In genomic region chr13:51070005-51070649, GRCh38 we compare ENCODE assay signal across 8 cellular contexts. TPM values are rescaled to one million over a fixed set of nuclear protein-coding genes. Genes with fewer than 3 reads are reported as not detected.
DNase-seq lines count a peak whose midpoint lies in the region; ATAC-seq, FAIRE-seq and TF ChIP-seq lines count a peak whose summit lies in the region.

No MANE protein-coding gene starts in this region.

- H3K36me3 ChIP-seq in bronchial epithelial cell (ENCODE audit: control insufficient read depth, insufficient read depth, low read length) (no peaks in the 10 kb centered on the region), kidney (ENCODE audit: control insufficient read depth in 1 of 2, insufficient read depth in 2 of 2, low read length in 2 of 2) (no peaks in the 10 kb centered on the region)

- peak; percentile 12 for DNase-seq in AG04449 (ENCODE audit: low read depth, low spot score)
- DNase-seq in NCI-H2196 treated with DMSO at 0.1 percent for 48 hours (lab: John Stamatoyannopoulos, UW; ENCODE audit: unreplicated experiment), result peak; percentile 13
- DNase-seq in WTC11 (ENCODE audit: low spot score), result peak; percentile 93
- peak; percentile 67 for DNase-seq in bronchial epithelial cell (ENCODE audit: low read depth)
- peak; percentile 90 for DNase-seq in kidney
- DNase-seq in stimulated activated CD4-positive, alpha-beta T cell treated with anti-CD3 and anti-CD28 coated beads, Interleukin-1b, Interleukin-23, amount 100 ng/mL, for 48 hours, result peak; percentile 76

- FAIRE-seq in bronchial epithelial cell (lab: Jason Lieb, UNC) (peak; percentile 80), kidney (lab: Jason Lieb, UNC) (no peak)

- peaks cover 23% of the 10 kb centered on the region for H3K4me1 Mint-ChIP-seq in WTC11

- peaks cover 23% of the 10 kb centered on the region for H3K9me3 Mint-ChIP-seq in WTC11

- no peaks in the 10 kb centered on the region for H3K9me3 ChIP-seq in kidney (ENCODE audit: control insufficient read depth in 1 of 2, low read length in 2 of 2)

- H3K27me3 Mint-ChIP-seq in WTC11 (ENCODE audit: low read depth), result peaks cover 7% of the 10 kb centered on the region

- intact Hi-C loops in kidney (cut with DNase I), result no loop called here

- H3K9ac ChIP-seq in kidney (ENCODE audit: low read length in 2 of 2), result no peak overlapping the region

- H3K4me3 ChIP-seq in AG04449 (ENCODE audit: low read depth, low read length) (no peak overlapping the region), bronchial epithelial cell (ENCODE audit: low read depth, low read length) (no peak overlapping the region), kidney (ENCODE audit: low read length in 2 of 2) (no peak overlapping the region)

- H3K27ac Mint-ChIP-seq in WTC11, result no peak overlapping the region

- ATAC-seq in GM18519 (IDR thresholded peaks at IDR 0.05; ENCODE audit: low FRiP score, unreplicated experiment) (peak; percentile 71), HG03103 (IDR thresholded peaks at IDR 0.05; ENCODE audit: low read depth, unreplicated experiment) (peak; percentile 80), WTC11 (peak; percentile 87)

- peak; percentile 90 for TF ChIP-seq CTCF in AG04449 (IDR thresholded peaks at IDR 0.05; ENCODE audit: insufficient read depth, low read length, missing control alignments)
- peak; percentile 90 for TF ChIP-seq CTCF in WTC11 (IDR thresholded peaks at IDR 0.05)
- TF ChIP-seq CTCF in bronchial epithelial cell (IDR thresholded peaks at IDR 0.05; ENCODE audit: insufficient read depth, low read length, severe bottlenecking), result peak; percentile 90
- peak; percentile 96 for TF ChIP-seq CTCF in kidney (IDR thresholded peaks at IDR 0.05; ENCODE audit: borderline replicate concordance, extremely low read depth, insufficient read depth)

- H3K27ac ChIP-seq in kidney (ENCODE audit: low read depth in 2 of 2, low read length in 2 of 2), result no peak overlapping the region

- peaks cover 13% of the 10 kb centered on the region for H3K36me3 Mint-ChIP-seq in WTC11

- CTCF ChIA-PET in AG04449 (lab: Yijun Ruan, JAX), result interaction anchor here (0.6 to 4.9 kb wide), 34 partner anchors 9 to 1427 kb away, joined by 3 to 28 read pairs (median 3); partner anchors contain the start of gene SPRYD7
- CTCF ChIA-PET in WTC11 (lab: Charles Lee), result interaction anchor here (0.6 to 3.3 kb wide), 7 partner anchors 34 to 1094 kb away, joined by 3 to 14 read pairs (median 6); no protein-coding TSS in a partner anchor

- no peaks in the 10 kb centered on the region for H3K4me1 ChIP-seq in kidney (ENCODE audit: control insufficient read depth in 1 of 2, insufficient read depth in 1 of 2, low read depth in 1 of 2, low read length in 2 of 2)

- H3K4me3 Mint-ChIP-seq in WTC11, result no peak overlapping the region

- H3K27me3 ChIP-seq in bronchial epithelial cell (ENCODE audit: control insufficient read depth, insufficient read depth, low read length), result no peaks in the 10 kb centered on the region

- POLR2A ChIA-PET in AG04449 (lab: Yijun Ruan, JAX), result no interaction called here
- POLR2A ChIA-PET in WTC11 (lab: Charles Lee), result interaction anchor here (0.6 kb wide), 1 partner anchor 1454 kb away, joined by 4 read pairs; no protein-coding TSS in a partner anchor

TF ChIP-seq in WTC11, 78 proteins besides CTCF, POLR2A, EP300 and RAD21 (continues in another document):
- TF ChIP-seq, protein P1, sequence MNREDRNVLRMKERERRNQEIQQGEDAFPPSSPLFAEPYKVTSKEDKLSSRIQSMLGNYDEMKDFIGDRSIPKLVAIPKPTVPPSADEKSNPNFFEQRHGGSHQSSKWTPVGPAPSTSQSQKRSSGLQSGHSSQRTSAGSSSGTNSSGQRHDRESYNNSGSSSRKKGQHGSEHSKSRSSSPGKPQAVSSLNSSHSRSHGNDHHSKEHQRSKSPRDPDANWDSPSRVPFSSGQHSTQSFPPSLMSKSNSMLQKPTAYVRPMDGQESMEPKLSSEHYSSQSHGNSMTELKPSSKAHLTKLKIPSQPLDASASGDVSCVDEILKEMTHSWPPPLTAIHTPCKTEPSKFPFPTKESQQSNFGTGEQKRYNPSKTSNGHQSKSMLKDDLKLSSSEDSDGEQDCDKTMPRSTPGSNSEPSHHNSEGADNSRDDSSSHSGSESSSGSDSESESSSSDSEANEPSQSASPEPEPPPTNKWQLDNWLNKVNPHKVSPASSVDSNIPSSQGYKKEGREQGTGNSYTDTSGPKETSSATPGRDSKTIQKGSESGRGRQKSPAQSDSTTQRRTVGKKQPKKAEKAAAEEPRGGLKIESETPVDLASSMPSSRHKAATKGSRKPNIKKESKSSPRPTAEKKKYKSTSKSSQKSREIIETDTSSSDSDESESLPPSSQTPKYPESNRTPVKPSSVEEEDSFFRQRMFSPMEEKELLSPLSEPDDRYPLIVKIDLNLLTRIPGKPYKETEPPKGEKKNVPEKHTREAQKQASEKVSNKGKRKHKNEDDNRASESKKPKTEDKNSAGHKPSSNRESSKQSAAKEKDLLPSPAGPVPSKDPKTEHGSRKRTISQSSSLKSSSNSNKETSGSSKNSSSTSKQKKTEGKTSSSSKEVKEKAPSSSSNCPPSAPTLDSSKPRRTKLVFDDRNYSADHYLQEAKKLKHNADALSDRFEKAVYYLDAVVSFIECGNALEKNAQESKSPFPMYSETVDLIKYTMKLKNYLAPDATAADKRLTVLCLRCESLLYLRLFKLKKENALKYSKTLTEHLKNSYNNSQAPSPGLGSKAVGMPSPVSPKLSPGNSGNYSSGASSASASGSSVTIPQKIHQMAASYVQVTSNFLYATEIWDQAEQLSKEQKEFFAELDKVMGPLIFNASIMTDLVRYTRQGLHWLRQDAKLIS (CRISPR knock-in tag; IDR thresholded peaks at IDR 0.05; ENCODE audit: borderline replicate concordance), result no peak
- TF ChIP-seq KAT7 (CRISPR knock-in tag; IDR thresholded peaks at IDR 0.05; ENCODE audit: borderline replicate concordance) (no peak), TCF7 (CRISPR knock-in tag; IDR thresholded peaks at IDR 0.05; ENCODE audit: low read depth) (no peak), ZNF425 (CRISPR knock-in tag; conservative IDR thresholded peaks at IDR 0.05) (no peak), MYBL2 (CRISPR knock-in tag; IDR thresholded peaks at IDR 0.05) (no peak), ESRRA (CRISPR knock-in tag; IDR thresholded peaks at IDR 0.05; ENCODE audit: borderline replicate concordance) (no peak), ZNF671 (CRISPR knock-in tag; IDR thresholded peaks at IDR 0.05) (no peak), GABPB1 (CRISPR knock-in tag; IDR thresholded peaks at IDR 0.05) (0 out of 2 replicates have a peak, but pooled peaks have one; percentile 9)
- TF ChIP-seq, protein P2, sequence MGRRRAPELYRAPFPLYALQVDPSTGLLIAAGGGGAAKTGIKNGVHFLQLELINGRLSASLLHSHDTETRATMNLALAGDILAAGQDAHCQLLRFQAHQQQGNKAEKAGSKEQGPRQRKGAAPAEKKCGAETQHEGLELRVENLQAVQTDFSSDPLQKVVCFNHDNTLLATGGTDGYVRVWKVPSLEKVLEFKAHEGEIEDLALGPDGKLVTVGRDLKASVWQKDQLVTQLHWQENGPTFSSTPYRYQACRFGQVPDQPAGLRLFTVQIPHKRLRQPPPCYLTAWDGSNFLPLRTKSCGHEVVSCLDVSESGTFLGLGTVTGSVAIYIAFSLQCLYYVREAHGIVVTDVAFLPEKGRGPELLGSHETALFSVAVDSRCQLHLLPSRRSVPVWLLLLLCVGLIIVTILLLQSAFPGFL (CRISPR knock-in tag; IDR thresholded peaks at IDR 0.05; ENCODE audit: borderline replicate concordance), result no peak
- TF ChIP-seq, protein P3, sequence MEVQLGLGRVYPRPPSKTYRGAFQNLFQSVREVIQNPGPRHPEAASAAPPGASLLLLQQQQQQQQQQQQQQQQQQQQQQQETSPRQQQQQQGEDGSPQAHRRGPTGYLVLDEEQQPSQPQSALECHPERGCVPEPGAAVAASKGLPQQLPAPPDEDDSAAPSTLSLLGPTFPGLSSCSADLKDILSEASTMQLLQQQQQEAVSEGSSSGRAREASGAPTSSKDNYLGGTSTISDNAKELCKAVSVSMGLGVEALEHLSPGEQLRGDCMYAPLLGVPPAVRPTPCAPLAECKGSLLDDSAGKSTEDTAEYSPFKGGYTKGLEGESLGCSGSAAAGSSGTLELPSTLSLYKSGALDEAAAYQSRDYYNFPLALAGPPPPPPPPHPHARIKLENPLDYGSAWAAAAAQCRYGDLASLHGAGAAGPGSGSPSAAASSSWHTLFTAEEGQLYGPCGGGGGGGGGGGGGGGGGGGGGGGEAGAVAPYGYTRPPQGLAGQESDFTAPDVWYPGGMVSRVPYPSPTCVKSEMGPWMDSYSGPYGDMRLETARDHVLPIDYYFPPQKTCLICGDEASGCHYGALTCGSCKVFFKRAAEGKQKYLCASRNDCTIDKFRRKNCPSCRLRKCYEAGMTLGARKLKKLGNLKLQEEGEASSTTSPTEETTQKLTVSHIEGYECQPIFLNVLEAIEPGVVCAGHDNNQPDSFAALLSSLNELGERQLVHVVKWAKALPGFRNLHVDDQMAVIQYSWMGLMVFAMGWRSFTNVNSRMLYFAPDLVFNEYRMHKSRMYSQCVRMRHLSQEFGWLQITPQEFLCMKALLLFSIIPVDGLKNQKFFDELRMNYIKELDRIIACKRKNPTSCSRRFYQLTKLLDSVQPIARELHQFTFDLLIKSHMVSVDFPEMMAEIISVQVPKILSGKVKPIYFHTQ (CRISPR knock-in tag; IDR thresholded peaks at IDR 0.05), result no peak

RNA-seq across cellular contexts. Expression of gene C13orf42, which starts 40.9 kb away (rescaled TPM):
- total RNA-seq in WTC11 (2021) (6.3 to 8.2 TPM (median 7.0 TPM) in 3 replicates), bronchial epithelial cell (not detected in 2 replicates), kidney (not detected)
- 0.24 TPM for polyA plus RNA-seq in kidney (ENCODE audit: insufficient read depth, low read depth, low replicate concordance)

Comparison
In these comparisons a context has a peak if more than half of its experiments do, and no peak if none do; other contexts are left out.
1. DNase-seq: peak in every context shown above with its lines; median percentile 93 in WTC11; 90 in kidney; 76 in stimulated activated CD4-positive, alpha-beta T cell treated with anti-CD3 and anti-CD28 coated beads, Interleukin-1b, Interleukin-23, amount 100 ng/mL, for 48 hours; 67 in bronchial epithelial cell; 13 in NCI-H2196 treated with DMSO at 0.1 percent for 48 hours; 12 in AG04449.